Comparison of ENCODE assay signal across 8 cellular contexts in the genomic region with DNA sequence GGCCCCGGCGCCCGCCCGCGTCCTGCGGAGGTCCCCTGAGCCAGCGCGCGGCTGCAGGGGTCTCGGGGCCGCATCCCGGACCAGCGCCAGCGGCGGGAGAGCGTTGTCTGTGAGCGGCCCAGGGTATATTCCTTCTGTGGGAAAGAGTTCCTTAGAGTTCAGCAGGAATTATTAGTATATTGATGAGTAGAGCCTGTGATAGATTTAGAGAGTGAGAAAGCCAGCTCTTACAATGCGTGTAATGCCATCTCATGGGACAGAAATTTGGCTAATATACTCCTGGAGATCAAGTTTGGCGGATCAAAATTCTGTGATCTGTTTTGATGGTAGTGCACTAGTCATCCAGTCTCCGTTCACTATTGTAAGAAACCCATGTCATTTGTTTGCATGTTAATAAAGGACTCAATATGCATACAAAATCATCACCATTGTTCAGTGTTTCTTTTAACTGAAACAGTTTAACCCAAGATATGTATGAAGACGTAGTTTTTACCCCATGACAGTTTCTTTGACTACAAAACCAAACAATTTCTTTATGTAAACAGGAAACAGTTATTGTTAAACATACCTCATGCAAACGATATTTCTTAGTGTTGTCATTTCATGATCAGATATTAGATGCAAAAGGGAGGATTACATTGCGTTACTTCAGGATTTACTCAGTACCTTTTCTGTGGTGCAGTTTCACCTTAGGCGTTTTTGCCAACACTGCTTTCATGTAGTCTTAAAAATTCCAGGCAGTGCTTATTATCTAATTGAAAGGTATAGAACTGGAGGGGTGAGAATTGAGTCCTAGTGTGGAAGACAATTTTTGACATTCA. TPM values are rescaled to one million over a fixed set of nuclear protein-coding genes. Genes with fewer than 3 reads are reported as not detected.
DNase-seq lines count a peak whose midpoint lies in the region; ATAC-seq and TF ChIP-seq lines count a peak whose summit lies in the region.

No MANE protein-coding gene starts in this region.

- peak overlapping the region in 1 of 2 experiments; percentile 67; a peak in 3 of 4 replicates for H3K4me3 ChIP-seq in HCT116 (replicated peaks in 1 of 2; ENCODE audit: low read depth in 1 of 2, low read length in 2 of 2)
- peak overlapping the region; percentile 65 to 97 (median 68) for H3K4me3 ChIP-seq in mammary epithelial cell (replicated peaks in 1 of 3; ENCODE audit: insufficient read depth in 1 of 3, low read depth in 2 of 3, low read length in 3 of 3)
- peak overlapping the region; percentile 73 for H3K4me3 ChIP-seq in mesodermal cell (ENCODE audit: extremely low read depth, insufficient read depth, low read length, poor library complexity, severe bottlenecking)

- H4K20me1 ChIP-seq in HCT116 (ENCODE audit: insufficient read depth) (no peaks in the 10 kb centered on the region), mammary epithelial cell (ENCODE audit: insufficient read depth, low read length) (no peaks in the 10 kb centered on the region)

- TF ChIP-seq POLR2A in HCT116 (IDR thresholded peaks at IDR 0.05; ENCODE audit: borderline replicate concordance, extremely low read depth, insufficient read depth, insufficient read length), result no peak

- TF ChIP-seq CTCF in HCT116 (IDR thresholded peaks at IDR 0.05 in 2 of 3, conservative IDR thresholded peaks at IDR 0.05 in 1 of 3; ENCODE audit: borderline replicate concordance in 1 of 3, insufficient read depth in 1 of 3, low read depth in 2 of 3, low read length in 2 of 3) (no peak), mammary epithelial cell (conservative IDR thresholded peaks at IDR 0.05 in 1 of 2, IDR thresholded peaks at IDR 0.05 in 1 of 2; ENCODE audit: extremely low read depth in 1 of 2, insufficient read depth in 1 of 2, low read depth in 1 of 2, low read length in 2 of 2) (no peak)

- H3K36me3 ChIP-seq in HCT116 (ENCODE audit: control insufficient read depth in 1 of 2, insufficient read depth in 2 of 2, low read length in 2 of 2) (no peaks in the 10 kb centered on the region), mammary epithelial cell (ENCODE audit: insufficient read depth, low read length) (no peaks in the 10 kb centered on the region), mesodermal cell (ENCODE audit: control insufficient read depth, insufficient read depth, low read length) (no peaks in the 10 kb centered on the region)

- DNase-seq in AG08396 (ENCODE audit: low spot score), result peak; percentile 17
- no peak for DNase-seq in HCT116 (ENCODE audit: low read depth, low spot score)
- no peak for DNase-seq in mammary epithelial cell
- no peak for DNase-seq in stimulated activated CD4-positive, alpha-beta T cell treated with anti-CD3 and anti-CD28 coated beads, Interleukin-4, amount 100 ng/mL, for 24 hours
- DNase-seq in RPMI8226, result no peak
- no peak for DNase-seq in GOT3 (lab: John Stamatoyannopoulos, UW)

- intact Hi-C loops in HCT116 (cut with micrococcal nuclease) (loop anchor here (5.0 to 10.0 kb wide), 2 partner anchors 108 to 205 kb away; no protein-coding TSS in a partner anchor), mammary epithelial cell (cut with micrococcal nuclease) (loop anchor here (2.0 to 5.0 kb wide), 5 partner anchors 21 to 291 kb away; no protein-coding TSS in a partner anchor)

- peak overlapping the region; percentile 78 for H3K4me2 ChIP-seq in HCT116 (ENCODE audit: low read length)
- peak overlapping the region; percentile 100 for H3K4me2 ChIP-seq in mammary epithelial cell (ENCODE audit: insufficient read depth, low read depth, low read length)

- H3K9me2 ChIP-seq in HCT116 (ENCODE audit: insufficient read depth), result no peaks in the 10 kb centered on the region

- H3K4me1 ChIP-seq in HCT116 (ENCODE audit: control insufficient read depth in 1 of 2, insufficient read depth in 2 of 2, low read length in 2 of 2) (peaks cover 3 to 15% of the 10 kb centered on the region in 2 experiments; a peak in 1 of 4 replicates), mammary epithelial cell (ENCODE audit: insufficient read depth, low read length) (peaks cover 8% of the 10 kb centered on the region), mesodermal cell (ENCODE audit: control insufficient read depth, insufficient read depth, low read length, poor library complexity, severe bottlenecking) (no peaks in the 10 kb centered on the region)

- H3K9me3 ChIP-seq in HCT116 (ENCODE audit: control insufficient read depth in 1 of 2, insufficient read depth in 1 of 2, low read depth in 1 of 2, low read length in 2 of 2), result no peaks in the 10 kb centered on the region
- H3K9me3 ChIP-seq in mammary epithelial cell (replicated peaks; ENCODE audit: insufficient read depth, low read length), result no peaks in the 10 kb centered on the region
- H3K9me3 ChIP-seq in mesodermal cell (ENCODE audit: control insufficient read depth, low read length), result no peaks in the 10 kb centered on the region

- H3K79me2 ChIP-seq in HCT116 (ENCODE audit: insufficient read depth, low read length), result no peaks in the 10 kb centered on the region
- H3K79me2 ChIP-seq in mammary epithelial cell (ENCODE audit: insufficient read depth, low read length), result no peaks in the 10 kb centered on the region

- dilution Hi-C loops in mammary epithelial cell (cut with HindIII; ENCODE audit: low sequenced_read_pairs), result no loop called here

- CTCF ChIA-PET in HCT116 (lab: Charles Lee) (no interaction called here), mammary epithelial cell (lab: Charles Lee; ENCODE audit: low non-redundant PET) (no interaction called here)

- POLR2A ChIA-PET in HCT116 (lab: Charles Lee), result no interaction called here

- no peak for TF ChIP-seq RAD21 in HCT116 (IDR thresholded peaks at IDR 0.05; ENCODE audit: low read depth)

- WGBS in mammary epithelial cell (ENCODE audit: low coverage, missing lambda C conversion rate), result 28% methylated on average over 7 of the region's 24 CpGs
- WGBS in mesodermal cell (ENCODE audit: insufficient coverage in 2 of 2), 2 experiments, result 3 to 40% methylated on average over 8 of the region's 24 CpGs

- H3K9ac ChIP-seq in HCT116 (ENCODE audit: low read length), result no peak overlapping the region
- peak overlapping the region; percentile 7 for H3K9ac ChIP-seq in mammary epithelial cell (ENCODE audit: insufficient read depth, low read length)

- no peak overlapping the region for H2AFZ ChIP-seq in HCT116 (ENCODE audit: low read depth, low read length, poor library complexity, severe bottlenecking)
- H2AFZ ChIP-seq in mammary epithelial cell (ENCODE audit: low read depth, low read length), result peak overlapping the region; percentile 100

- RAD21 ChIA-PET in HCT116 (lab: Charles Lee; ENCODE audit: low non-redundant PET in 1 of 2, low total read pairs in 2 of 2, uncharacterized antibody in 2 of 2, unreplicated experiment in 2 of 2), result no interaction called here

- no peak for ATAC-seq in HCT116
- ATAC-seq in HG02623 (IDR thresholded peaks at IDR 0.05; ENCODE audit: unreplicated experiment), result no peak

- H3K27ac ChIP-seq in HCT116 (ENCODE audit: low read depth, low read length) (no peak overlapping the region), mammary epithelial cell (ENCODE audit: insufficient read depth, low read depth, low read length) (no peak overlapping the region), mesodermal cell (ENCODE audit: low read depth, low read length, severe bottlenecking) (no peak overlapping the region)

- BruUV-seq in HCT116 (replicated peaks; lab: Mats Ljungman, UMichigan) (no TSS peak), mammary epithelial cell (replicated peaks; lab: Mats Ljungman, UMichigan) (no TSS peak)

- H3K27me3 ChIP-seq in HCT116 (ENCODE audit: insufficient read depth, low read length) (no peaks in the 10 kb centered on the region), mammary epithelial cell (ENCODE audit: insufficient read depth, low read length) (peaks cover 10% of the 10 kb centered on the region)

- in situ Hi-C loops in mammary epithelial cell (cut with MboI; ENCODE audit: low sequenced_read_pairs in 2 of 2), result loop anchor here in 1 of 2 donors (25.0 kb wide), 1 partner anchor 282 kb away; no protein-coding TSS in a partner anchor

TF ChIP-seq in HCT116, 20 proteins besides CTCF, POLR2A, EP300 and RAD21 (continues in another document):
- TF ChIP-seq, protein P1, sequence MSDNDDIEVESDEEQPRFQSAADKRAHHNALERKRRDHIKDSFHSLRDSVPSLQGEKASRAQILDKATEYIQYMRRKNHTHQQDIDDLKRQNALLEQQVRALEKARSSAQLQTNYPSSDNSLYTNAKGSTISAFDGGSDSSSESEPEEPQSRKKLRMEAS (IDR thresholded peaks at IDR 0.05), result no peak
- TF ChIP-seq SRF (IDR thresholded peaks at IDR 0.05; ENCODE audit: low read depth), result no peak
- no peak for TF ChIP-seq JUND (IDR thresholded peaks at IDR 0.05)
- no peak for TF ChIP-seq EGR1 (IDR thresholded peaks at IDR 0.05; ENCODE audit: low read depth)
- no peak for TF ChIP-seq SP1 (IDR thresholded peaks at IDR 0.05; ENCODE audit: low read depth)
- TF ChIP-seq EZH2phosphoT487 (IDR thresholded peaks at IDR 0.05; ENCODE audit: borderline replicate concordance), result no peak
- TF ChIP-seq ELF1 (IDR thresholded peaks at IDR 0.05; ENCODE audit: borderline replicate concordance, low read depth), result no peak
- no peak for TF ChIP-seq FOSL1 (IDR thresholded peaks at IDR 0.05; ENCODE audit: low read depth)
- no peak for TF ChIP-seq SIN3A (IDR thresholded peaks at IDR 0.05; ENCODE audit: low read depth)
- TF ChIP-seq ZFX (IDR thresholded peaks at IDR 0.05), result no peak
- TF ChIP-seq, protein P2, sequence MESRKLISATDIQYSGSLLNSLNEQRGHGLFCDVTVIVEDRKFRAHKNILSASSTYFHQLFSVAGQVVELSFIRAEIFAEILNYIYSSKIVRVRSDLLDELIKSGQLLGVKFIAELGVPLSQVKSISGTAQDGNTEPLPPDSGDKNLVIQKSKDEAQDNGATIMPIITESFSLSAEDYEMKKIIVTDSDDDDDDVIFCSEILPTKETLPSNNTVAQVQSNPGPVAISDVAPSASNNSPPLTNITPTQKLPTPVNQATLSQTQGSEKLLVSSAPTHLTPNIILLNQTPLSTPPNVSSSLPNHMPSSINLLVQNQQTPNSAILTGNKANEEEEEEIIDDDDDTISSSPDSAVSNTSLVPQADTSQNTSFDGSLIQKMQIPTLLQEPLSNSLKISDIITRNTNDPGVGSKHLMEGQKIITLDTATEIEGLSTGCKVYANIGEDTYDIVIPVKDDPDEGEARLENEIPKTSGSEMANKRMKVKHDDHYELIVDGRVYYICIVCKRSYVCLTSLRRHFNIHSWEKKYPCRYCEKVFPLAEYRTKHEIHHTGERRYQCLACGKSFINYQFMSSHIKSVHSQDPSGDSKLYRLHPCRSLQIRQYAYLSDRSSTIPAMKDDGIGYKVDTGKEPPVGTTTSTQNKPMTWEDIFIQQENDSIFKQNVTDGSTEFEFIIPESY (IDR thresholded peaks at IDR 0.05; ENCODE audit: extremely low read depth, insufficient replicate concordance, low read length), result no peak
- no peak for TF ChIP-seq CEBPB (IDR thresholded peaks at IDR 0.05; ENCODE audit: low read depth)
- no peak for TF ChIP-seq EZH2 (IDR thresholded peaks at IDR 0.05)

RNA-seq across cellular contexts. Expression of a gene that starts 9.9 kb away (rescaled TPM):
- total RNA-seq in HCT116 (2021; ENCODE audit: unreplicated experiment), result 1.1 TPM
- polyA plus RNA-seq in HCT116 (2012), result 0.27 and 0.42 TPM in 2 replicates
- 1 to 10 TPM in 1 of 2 donors, under 1 TPM in 1; 0.12 to 1.5 TPM for total RNA-seq in mammary epithelial cell
- polyA plus RNA-seq in mammary epithelial cell, result 0.19 TPM
- polyA minus RNA-seq in mammary epithelial cell, result 0.36 TPM
- 44.9 TPM for polyA plus RNA-seq in mesodermal cell (2013, experiment 1 of 2)
- 37.7 TPM for polyA plus RNA-seq in mesodermal cell (2013, experiment 2 of 2)
